18 cellular contexts compared by ENCODE assay signal in the genomic region with DNA sequence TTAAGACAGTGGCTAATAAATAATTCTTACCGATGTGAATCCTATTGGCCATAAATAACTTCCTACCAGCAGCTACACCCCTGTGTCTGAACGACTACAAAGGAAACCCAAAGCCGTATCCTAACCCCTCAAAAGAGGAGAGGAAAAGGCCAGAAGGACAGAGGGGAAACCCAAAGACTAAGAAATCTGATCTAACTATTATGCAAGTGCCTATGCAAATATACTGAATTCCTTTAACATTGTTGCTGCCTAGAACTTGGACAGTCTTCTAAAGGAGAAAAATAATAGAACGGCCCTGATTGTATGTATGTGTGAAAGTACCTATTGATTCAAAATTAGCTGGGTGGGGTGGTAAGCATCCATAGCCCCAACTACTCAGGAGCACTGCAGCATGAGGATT. TPM values are rescaled to one million over a fixed set of nuclear protein-coding genes. Genes with fewer than 3 reads are reported as not detected.
"Had no signal": no experiment of that assay in that cellular context is flagged by ENCODE, and none has a peak within 500 bp of the region (broad histone marks: within the 10 kb centered on the region; RNA-seq: fewer than 3 reads in every experiment).

No MANE protein-coding gene starts in this region.

- H3K27ac Mint-ChIP-seq: activated CD8-positive, alpha-beta memory T cell treated with anti-CD3 and anti-CD28 coated beads, Interleukin-2, amount 10 ng/mL, durations not matched to agents 7 days and 5 days; activated naive CD8-positive, alpha-beta T cell treated with anti-CD3 and anti-CD28 coated beads, Interleukin-2, amount 10 ng/mL, durations not matched to agents 7 days and 5 days; T-helper 2 cell treated with Interferon-gamma antibody and Interleukin-4, amounts not matched to agents 5 μg/mL and 100 μg/mL, for 36 hours had no signal

- H3K27ac ChIP-seq: ascending aorta, esophagus squamous epithelium, ovary, tibial nerve, vagina had no signal

- ATAC-seq: activated CD8-positive, alpha-beta memory T cell treated with anti-CD3 and anti-CD28 coated beads, Interleukin-2, amount 10 ng/mL, durations not matched to agents 7 days and 5 days; left ventricle myocardium superior had no signal

- H3K4me3 Mint-ChIP-seq: activated CD8-positive, alpha-beta memory T cell treated with anti-CD3 and anti-CD28 coated beads, Interleukin-2, amount 10 ng/mL, durations not matched to agents 7 days and 5 days; activated naive CD8-positive, alpha-beta T cell treated with anti-CD3 and anti-CD28 coated beads, Interleukin-2, amount 10 ng/mL, durations not matched to agents 7 days and 5 days; activated T-cell treated with anti-CD3 and anti-CD28 coated beads, Interleukin-2, amount 50 U/mL, for 4 hours; neural crest cell; T-helper 2 cell treated with Interferon-gamma antibody and Interleukin-4, amounts not matched to agents 5 μg/mL and 100 μg/mL, for 36 hours had no signal

- H3K27me3 Mint-ChIP-seq: activated CD8-positive, alpha-beta memory T cell treated with anti-CD3 and anti-CD28 coated beads, Interleukin-2, amount 10 ng/mL, durations not matched to agents 7 days and 5 days; activated naive CD8-positive, alpha-beta T cell treated with anti-CD3 and anti-CD28 coated beads, Interleukin-2, amount 10 ng/mL, durations not matched to agents 7 days and 5 days had no signal

- H3K36me3 ChIP-seq: ascending aorta, esophagus squamous epithelium, ovary, tibial nerve, vagina had no signal

- H3K9me3 Mint-ChIP-seq: activated T-cell treated with anti-CD3 and anti-CD28 coated beads, Interleukin-2, amount 50 U/mL, for 4 hours; neural crest cell; T-helper 2 cell treated with Interferon-gamma antibody and Interleukin-4, amounts not matched to agents 5 μg/mL and 100 μg/mL, for 36 hours had no signal

- DNase-seq: activated CD4-positive, alpha-beta T cell treated with anti-CD3 and anti-CD28 coated beads for 1 hour; activated CD4-positive, alpha-beta T cell treated with anti-CD3 and anti-CD28 coated beads, Interleukin-2, amount 50 U/mL, for 48 hours; activated CD8-positive, alpha-beta memory T cell treated with anti-CD3 and anti-CD28 coated beads, Interleukin-2, amount 10 ng/mL, durations not matched to agents 7 days and 5 days; activated effector memory CD4-positive, alpha-beta T cell treated with anti-CD3 and anti-CD28 coated beads, Interleukin-2, amount 50 U/mL, for 16 hours; activated naive CD8-positive, alpha-beta T cell treated with anti-CD3 and anti-CD28 coated beads, Interleukin-2, amount 10 ng/mL, durations not matched to agents 7 days and 5 days; activated T-cell treated with anti-CD3 and anti-CD28 coated beads, Interleukin-2, amount 50 U/mL, for 4 hours; esophagus squamous epithelium; foreskin melanocyte; head of caudate nucleus; kidney; left ventricle myocardium superior; ovary; stimulated activated CD4-positive, alpha-beta T cell treated with anti-CD3 and anti-CD28 coated beads, Interleukin-4, amount 100 ng/mL, for 4 hours had no signal

- H3K4me3 ChIP-seq: ascending aorta, ovary, tibial nerve, vagina had no signal

- H3K4me1 ChIP-seq: ascending aorta, esophagus squamous epithelium, tibial nerve, vagina had no signal

- H3K27me3 ChIP-seq: ascending aorta, esophagus squamous epithelium, ovary, tibial nerve, vagina had no signal

- H3K36me3 Mint-ChIP-seq: activated naive CD8-positive, alpha-beta T cell treated with anti-CD3 and anti-CD28 coated beads, Interleukin-2, amount 10 ng/mL, durations not matched to agents 7 days and 5 days had no signal

- H3K9me3 ChIP-seq: ascending aorta, esophagus squamous epithelium, ovary, tibial nerve, vagina had no signal

- H3K4me1 Mint-ChIP-seq: neural crest cell had no signal

RNA-seq across cellular contexts. Expression of gene PLEKHG7, which starts 1.0 kb away (rescaled TPM):
- total RNA-seq: activated CD8-positive, alpha-beta memory T cell treated with anti-CD3 and anti-CD28 coated beads, Interleukin-2, amount 10 ng/mL, durations not matched to agents 7 days and 5 days; activated naive CD8-positive, alpha-beta T cell treated with anti-CD3 and anti-CD28 coated beads, Interleukin-2, amount 10 ng/mL, durations not matched to agents 7 days and 5 days; activated T-cell treated with anti-CD3 and anti-CD28 coated beads, Interleukin-2, amount 50 U/mL, for 4 hours; ascending aorta; esophagus squamous epithelium; left ventricle myocardium superior; neural crest cell; vagina had no signal
- polyA plus RNA-seq: ovary had no signal
